9 cellular contexts compared by ENCODE assay signal in genomic region chr6:39882567-39882953, GRCh38. TPM values are rescaled to one million over a fixed set of nuclear protein-coding genes. Genes with fewer than 3 reads are reported as not detected.
A peak's percentile ranks its signal among the peaks of the same experiment; 100 is the strongest.
DNase-seq lines count a peak whose midpoint lies in the region; ATAC-seq and TF ChIP-seq lines count a peak whose summit lies in the region.
"Had no signal": no experiment of that assay in that cellular context is flagged by ENCODE, and none has a peak within 500 bp of the region (broad histone marks: within the 10 kb centered on the region; RNA-seq: fewer than 3 reads in every experiment).

No MANE protein-coding gene starts in this region.

- no peaks in the 10 kb centered on the region for H3K4me1 Mint-ChIP-seq in chondrocyte (ENCODE audit: low read depth)
- no peaks in the 10 kb centered on the region for H3K4me1 Mint-ChIP-seq in stimulated activated effector memory CD8-positive, alpha-beta T cell treated with anti-CD3 and anti-CD28 coated beads, Interleukin-12 subunit alpha, Interleukin-12 subunit beta, amount 100 ng/mL, for 72 hours

- no peak for ATAC-seq in stimulated activated effector memory CD8-positive, alpha-beta T cell treated with anti-CD3 and anti-CD28 coated beads, Interleukin-12 subunit alpha, Interleukin-12 subunit beta, amount 100 ng/mL, for 72 hours
- no peak for ATAC-seq in HG02852 (IDR thresholded peaks at IDR 0.05; ENCODE audit: unreplicated experiment)

- H3K27me3 Mint-ChIP-seq in chondrocyte (ENCODE audit: low read depth): no peaks in the 10 kb centered on the region

- DNase-seq in H4 (ENCODE audit: low spot score): peak; percentile 70
- no peak for DNase-seq in chondrocyte (ENCODE audit: low spot score)
- DNase-seq in left kidney (ENCODE audit: low read depth, low spot score): peak; percentile 80
- DNase-seq in stimulated activated effector memory CD8-positive, alpha-beta T cell treated with anti-CD3 and anti-CD28 coated beads, Interleukin-12 subunit alpha, Interleukin-12 subunit beta, amount 100 ng/mL, for 72 hours (ENCODE audit: low spot score in 2 of 2): no peak
- DNase-seq in DMS153 treated with DMSO at 0.1 percent for 48 hours (lab: John Stamatoyannopoulos, UW; ENCODE audit: unreplicated experiment): no peak
- no peak for DNase-seq in retina
- no peak for DNase-seq in NCI-H748 treated with DMSO at 0.1 percent for 48 hours (lab: John Stamatoyannopoulos, UW)
- DNase-seq: activated gamma-delta T cell had no signal

- TF ChIP-seq CTCF in chondrocyte (IDR thresholded peaks at IDR 0.05): no peak

- no peaks in the 10 kb centered on the region for H3K9me3 Mint-ChIP-seq in chondrocyte (ENCODE audit: low read depth)
- no peaks in the 10 kb centered on the region for H3K9me3 Mint-ChIP-seq in stimulated activated effector memory CD8-positive, alpha-beta T cell treated with anti-CD3 and anti-CD28 coated beads, Interleukin-12 subunit alpha, Interleukin-12 subunit beta, amount 100 ng/mL, for 72 hours

- peak overlapping the region; percentile 56 for H3K4me3 Mint-ChIP-seq in chondrocyte (ENCODE audit: unreplicated experiment)
- H3K4me3 Mint-ChIP-seq in stimulated activated effector memory CD8-positive, alpha-beta T cell treated with anti-CD3 and anti-CD28 coated beads, Interleukin-12 subunit alpha, Interleukin-12 subunit beta, amount 100 ng/mL, for 72 hours: no peak overlapping the region

- H3K36me3 Mint-ChIP-seq in chondrocyte (ENCODE audit: low read depth): peaks cover 22% of the 10 kb centered on the region
- H3K36me3 Mint-ChIP-seq in stimulated activated effector memory CD8-positive, alpha-beta T cell treated with anti-CD3 and anti-CD28 coated beads, Interleukin-12 subunit alpha, Interleukin-12 subunit beta, amount 100 ng/mL, for 72 hours: no peaks in the 10 kb centered on the region

- H3K27ac Mint-ChIP-seq in chondrocyte (ENCODE audit: unreplicated experiment): no peak overlapping the region
- H3K27ac Mint-ChIP-seq in stimulated activated effector memory CD8-positive, alpha-beta T cell treated with anti-CD3 and anti-CD28 coated beads, Interleukin-12 subunit alpha, Interleukin-12 subunit beta, amount 100 ng/mL, for 72 hours: peak overlapping the region; percentile 41

RNA-seq across cellular contexts. Expression of gene MOCS1, which starts 51.7 kb away (rescaled TPM):
- 7.8 and 8.3 TPM in 2 replicates for total RNA-seq in H4 (2014; rRNA removed; shearing (Covaris generic))
- 13.3 to 36.6 TPM (median 35.2 TPM) in 3 replicates for total RNA-seq in chondrocyte

Comparison
In these comparisons a context has a peak if more than half of its experiments do, and no peak if none do; other contexts are left out.
1. DNase-seq: peak in H4 (single experiment) and left kidney (single experiment); none in chondrocyte (single experiment), stimulated activated effector memory CD8-positive, alpha-beta T cell treated with anti-CD3 and anti-CD28 coated beads, Interleukin-12 subunit alpha, Interleukin-12 subunit beta, amount 100 ng/mL, for 72 hours (0 of 2), DMS153 treated with DMSO at 0.1 percent for 48 hours (single experiment), retina (single experiment) and NCI-H748 treated with DMSO at 0.1 percent for 48 hours (single experiment).